3 cellular contexts compared by ENCODE assay signal in genomic region chr11:75754933-75755332, GRCh38. TPM values are rescaled to one million over a fixed set of nuclear protein-coding genes. Genes with fewer than 3 reads are reported as not detected.
"Had no signal": no experiment of that assay in that cellular context is flagged by ENCODE, and none has a peak within 500 bp of the region (broad histone marks: within the 10 kb centered on the region; RNA-seq: fewer than 3 reads in every experiment).

No MANE protein-coding gene starts in this region.

RNA-seq across cellular contexts. Expression of gene DGAT2, which starts 13.6 kb away (rescaled TPM):
- total RNA-seq: SJSA1 had no signal

RNA-seq across cellular contexts. Expression of gene MOGAT2, which starts 37.3 kb away (rescaled TPM):
- total RNA-seq: M059J, PC-3, SJSA1 had no signal
